In the genomic region with DNA sequence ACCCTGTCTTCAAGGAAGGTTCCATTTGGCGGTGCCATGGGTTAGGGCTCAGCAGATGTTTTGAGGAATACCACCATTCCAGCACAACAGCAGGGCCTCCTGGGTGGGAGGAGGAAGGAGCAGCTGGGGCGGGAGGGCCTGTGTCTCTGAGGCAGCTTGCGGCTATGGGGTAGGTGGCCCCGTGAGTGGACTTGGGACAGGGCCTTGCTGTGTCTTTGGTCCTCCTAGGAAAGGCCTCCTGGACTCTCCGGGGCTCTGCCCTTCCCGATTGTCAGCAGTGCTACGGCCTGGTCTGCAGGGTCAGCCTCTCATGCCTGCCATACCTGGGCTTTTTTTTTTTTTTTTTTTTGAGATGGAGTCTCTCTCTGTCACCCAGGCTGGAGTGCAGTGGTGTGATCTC, we compare ENCODE assay signal across 27 cellular contexts.
"Had no signal": no experiment of that assay in that cellular context is flagged by ENCODE, and none has a peak within 500 bp of the region (broad histone marks: within the 10 kb centered on the region; RNA-seq: fewer than 3 reads in every experiment).

No MANE protein-coding gene starts in this region.

- DNase-seq: heart left ventricle; hypothalamus; immature natural killer cell; left ventricle myocardium superior; lower lobe of right lung; mammary epithelial cell; mesenchymal stem cell; naive thymus-derived CD8-positive, alpha-beta T cell; nephron progenitor cell; occipital lobe; retina; small intestine; stimulated activated CD4-positive, alpha-beta T cell treated with anti-CD3 and anti-CD28 coated beads, Interleukin-1b, Interleukin-23, amount 100 ng/mL, for 48 hours; stimulated activated CD4-positive, alpha-beta T cell treated with anti-CD3 and anti-CD28 coated beads, Interleukin-2, amount 100 ng/mL, for 48 hours; stimulated activated CD4-positive, alpha-beta T cell treated with anti-CD3 and anti-CD28 coated beads, Interleukin-4, amount 100 ng/mL, for 4 hours; stimulated activated CD8-positive, alpha-beta memory T cell treated with anti-CD3 and anti-CD28 coated beads, Interleukin-4, amount 100 ng/mL, for 48 hours; stimulated activated naive CD4-positive, alpha-beta T cell treated with Interleukin-2 at 50 U/mL for 16 hours; stimulated activated naive CD8-positive, alpha-beta T cell treated with anti-CD3 and anti-CD28 coated beads, Interleukin-15, amount 100 ng/mL, for 72 hours; substantia nigra; uterus had no signal

- H3K36me3 ChIP-seq: heart left ventricle, lower lobe of right lung, neural progenitor cell, neutrophil, ovary, prostate gland, tibial nerve, uterus had no signal

- H3K9me3 ChIP-seq: lower lobe of right lung, neutrophil, ovary, prostate gland, uterus had no signal

- H3K27ac ChIP-seq: heart left ventricle, lower lobe of right lung, neural progenitor cell, neutrophil, ovary, prostate gland, tibial nerve, uterus had no signal

- H3K27me3 ChIP-seq: neural progenitor cell, neutrophil, ovary, tibial nerve, uterus had no signal

- H3K4me1 ChIP-seq: heart left ventricle, lower lobe of right lung, prostate gland, tibial nerve, uterus had no signal

- H3K4me2 ChIP-seq: neural progenitor cell had no signal

- H2AFZ ChIP-seq: neural progenitor cell had no signal

- H3K4me3 ChIP-seq: heart left ventricle, lower lobe of right lung, neural progenitor cell, ovary, prostate gland, tibial nerve, uterus had no signal

- ATAC-seq: heart left ventricle; left ventricle myocardium superior; lower lobe of right lung; naive thymus-derived CD8-positive, alpha-beta T cell; right cardiac atrium; sciatic nerve had no signal

- H3K9ac ChIP-seq: neural progenitor cell had no signal
